10 cellular contexts compared by ENCODE assay signal in genomic region chr20:38167851-38168760, GRCh38. TPM values are rescaled to one million over a fixed set of nuclear protein-coding genes. Genes with fewer than 3 reads are reported as not detected.
DNase-seq lines count a peak whose midpoint lies in the region; ATAC-seq and TF ChIP-seq lines count a peak whose summit lies in the region.
"Had no signal": no experiment of that assay in that cellular context is flagged by ENCODE, and none has a peak within 500 bp of the region (broad histone marks: within the 10 kb centered on the region; RNA-seq: fewer than 3 reads in every experiment).

No MANE protein-coding gene starts in this region.

- ATAC-seq in HG02623 (IDR thresholded peaks at IDR 0.05; ENCODE audit: unreplicated experiment): no peak

- DNase-seq in AG20443 (ENCODE audit: low spot score) (peak; percentile 84), NB4 (ENCODE audit: low read depth) (peak; percentile 84), dermis blood vessel endothelial cell (peak; percentile 92), superior temporal gyrus (ENCODE audit: extremely low spot score) (no peak), ecto neural progenitor cell (ENCODE audit: low spot score) (no peak)
- no peak for DNase-seq in stimulated activated CD4-positive, alpha-beta T cell treated with anti-CD3 and anti-CD28 coated beads, Interleukin-4, amount 100 ng/mL, for 4 hours
- DNase-seq: NCI-H1105 treated with DMSO at 0.1 percent for 48 hours; stimulated activated naive CD4-positive, alpha-beta T cell had no signal

- no peaks in the 10 kb centered on the region for H3K27me3 ChIP-seq in muscle layer of duodenum (ENCODE audit: low read depth, low read length)

- no peak for TF ChIP-seq POLR2A in NB4 (IDR thresholded peaks at IDR 0.05; ENCODE audit: extremely low read depth, insufficient read length)

- H3K4me1 ChIP-seq in muscle layer of duodenum (ENCODE audit: control insufficient read depth in 1 of 2, insufficient read depth in 2 of 2, low read length in 2 of 2): peaks cover 3 to 25% of the 10 kb centered on the region in 2 donors

- TF ChIP-seq CTCF in NB4 (IDR thresholded peaks at IDR 0.05; ENCODE audit: low read depth, low read length): no peak

- no peak overlapping the region for H3K4me3 ChIP-seq in NB4 (ENCODE audit: low read depth, low read length)
- H3K4me3 ChIP-seq in muscle layer of duodenum (ENCODE audit: low read depth in 1 of 2, low read length in 2 of 2): no peak overlapping the region

- no peaks in the 10 kb centered on the region for H3K36me3 ChIP-seq in muscle layer of duodenum (ENCODE audit: control insufficient read depth in 1 of 2, insufficient read depth in 2 of 2, low read length in 2 of 2)

- no peaks in the 10 kb centered on the region for H3K9me3 ChIP-seq in muscle layer of duodenum (ENCODE audit: control insufficient read depth in 1 of 2, low read length in 2 of 2)

- H3K27ac ChIP-seq in muscle layer of duodenum (ENCODE audit: low read length): peak overlapping the region; percentile 2

RNA-seq across cellular contexts. Expression of gene TGM2, which starts 3.0 kb away (rescaled TPM):
- 401 and 1,564 TPM in 2 replicates for total RNA-seq in dermis blood vessel endothelial cell

Comparison
In these comparisons a context has a peak if more than half of its experiments do, and no peak if none do; other contexts are left out.
1. DNase-seq: peak in AG20443 (single experiment), NB4 (single experiment) and dermis blood vessel endothelial cell (single experiment); none in superior temporal gyrus (single experiment), stimulated activated CD4-positive, alpha-beta T cell treated with anti-CD3 and anti-CD28 coated beads, Interleukin-4, amount 100 ng/mL, for 4 hours (0 of 2) and ecto neural progenitor cell (single experiment).